ENCODE assay signal across 2 cellular contexts in the genomic region with DNA sequence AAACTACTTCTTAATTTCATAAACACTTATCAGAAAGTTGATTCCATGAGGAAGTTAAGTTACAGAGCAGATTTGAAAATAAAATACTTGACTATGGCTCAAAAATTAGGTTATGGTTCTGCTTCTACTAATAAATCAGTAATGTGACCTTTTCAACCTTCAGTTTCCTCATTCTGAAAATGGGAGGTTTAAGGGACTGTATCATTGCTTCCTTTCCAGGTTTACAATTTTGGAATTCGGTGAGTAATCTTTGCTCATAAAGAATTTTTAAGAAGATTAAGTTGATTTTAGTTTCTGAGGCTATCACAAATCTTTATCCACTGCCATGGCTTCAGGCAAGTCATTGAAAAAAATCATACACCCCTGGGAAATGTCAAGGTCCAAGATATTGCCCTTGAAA.
TF ChIP-seq lines count a peak whose summit lies in the region.

No MANE protein-coding gene starts in this region.

TF ChIP-seq in IMR-90, 13 proteins besides CTCF, POLR2A, EP300 and RAD21 (continued from another document):
- TF ChIP-seq CEBPB (IDR thresholded peaks at IDR 0.05; ENCODE audit: low read depth, low read length) = no peak
- TF ChIP-seq USF2 (IDR thresholded peaks at IDR 0.05; ENCODE audit: low read depth, low read length) = no peak
- TF ChIP-seq ELK1 (IDR thresholded peaks at IDR 0.05; ENCODE audit: borderline replicate concordance, low read depth, low read length) = no peak
- no peak for TF ChIP-seq FOS (IDR thresholded peaks at IDR 0.05; ENCODE audit: low read depth, low read length)
- TF ChIP-seq RCOR1 (IDR thresholded peaks at IDR 0.05; ENCODE audit: insufficient replicate concordance, low read length) = no peak
- TF ChIP-seq NFE2L2 (IDR thresholded peaks at IDR 0.05; ENCODE audit: low read depth, low read length) = no peak
- no peak for TF ChIP-seq CHD1 (IDR thresholded peaks at IDR 0.05; ENCODE audit: low read depth, low read length)
TF ChIP-seq in IMR-90: peak in this region for 0.

TF ChIP-seq in endothelial cell of umbilical vein, 7 proteins besides CTCF, POLR2A, EP300 and RAD21 (continued from another document):
- TF ChIP-seq MAX (IDR thresholded peaks at IDR 0.05; ENCODE audit: insufficient read depth, insufficient read length) (no peak), MYC (IDR thresholded peaks at IDR 0.05; ENCODE audit: low read depth, low read length) (no peak), POLR2AphosphoS5 (IDR thresholded peaks at IDR 0.05; ENCODE audit: insufficient read depth, low read depth, low read length) (no peak)
